8 cellular contexts compared by ENCODE assay signal in the genomic region with DNA sequence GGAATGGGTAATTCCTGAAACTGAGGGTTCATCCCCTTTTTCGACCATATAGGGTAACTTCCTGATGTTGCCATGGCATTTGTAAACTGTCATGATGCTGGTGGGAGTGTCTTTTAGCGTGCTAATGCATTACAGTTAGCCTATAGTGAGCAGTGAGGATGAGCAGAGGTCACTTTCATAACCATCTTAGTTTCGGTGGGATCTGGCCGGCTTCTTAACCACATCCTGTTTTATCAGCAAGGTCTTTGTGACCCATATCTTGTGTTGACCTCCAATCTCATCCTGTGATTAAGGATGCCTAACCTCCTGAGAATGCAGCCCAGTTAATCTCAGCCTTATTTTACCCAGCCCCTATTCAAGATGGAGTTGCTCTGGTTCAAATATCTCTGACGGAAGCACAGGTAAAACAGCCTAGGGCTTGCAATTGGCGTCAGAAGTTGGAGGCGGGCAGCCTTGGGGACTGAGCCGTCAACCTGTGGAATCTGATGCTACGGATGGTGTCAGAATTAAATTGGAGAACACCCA. TPM values are rescaled to one million over a fixed set of nuclear protein-coding genes. Genes with fewer than 3 reads are reported as not detected.
A peak's percentile ranks its signal among the peaks of the same experiment; 100 is the strongest.
DNase-seq lines count a peak whose midpoint lies in the region; ATAC-seq and TF ChIP-seq lines count a peak whose summit lies in the region.

No MANE protein-coding gene starts in this region.

- intact Hi-C loops in IMR-90 (cut with micrococcal nuclease) (no loop called here), breast epithelium (cut with DNase I; ENCODE audit: low total_unique reads) (no loop called here)

- POLR2A ChIA-PET in IMR-90 (lab: Charles Lee; ENCODE audit: unreplicated experiment), result no interaction called here

- H3K36me3 ChIP-seq in IMR-90 (ENCODE audit: control insufficient read depth, insufficient read depth, low read length), result 0 out of 2 replicates have a peak, but pooled peaks cover 2% of the 10 kb centered on the region
- H3K36me3 ChIP-seq in breast epithelium, result no peaks in the 10 kb centered on the region

- H2BK15ac ChIP-seq in IMR-90 (ENCODE audit: low read depth, low read length), result no peak overlapping the region

- no peak overlapping the region for H3K56ac ChIP-seq in IMR-90 (ENCODE audit: extremely low read depth, insufficient read depth, low read length)

- dilution Hi-C loops in IMR-90 (cut with HindIII; ENCODE audit: low sequenced_read_pairs, unreplicated experiment), result no loop called here

- peaks cover 17% of the 10 kb centered on the region; the same call in 1 of the 2 replicates for H4K20me1 ChIP-seq in IMR-90 (ENCODE audit: insufficient read depth, low read length)

- no peak overlapping the region for H2BK120ac ChIP-seq in IMR-90 (ENCODE audit: low read depth, low read length)

- no TSS peak for BruUV-seq in IMR-90 (replicated peaks; lab: Mats Ljungman, UMichigan)

- H2BK5ac ChIP-seq in IMR-90 (ENCODE audit: low read depth, low read length, poor library complexity, severe bottlenecking), result no peak overlapping the region

- H3K9ac ChIP-seq in IMR-90 (ENCODE audit: low read depth, low read length), result no peak overlapping the region

- H4K8ac ChIP-seq in IMR-90 (ENCODE audit: low read depth in 2 of 2, low read length in 2 of 2), result peak overlapping the region in 1 of 2 experiments; percentile 33; a peak in 1 of 4 replicates

- H2AFZ ChIP-seq in IMR-90 (replicated peaks; ENCODE audit: low read length, poor library complexity), result no peak overlapping the region

- TF ChIP-seq POLR2A in IMR-90 (IDR thresholded peaks at IDR 0.05; ENCODE audit: low read depth, low read length), result no peak
- no peak for TF ChIP-seq POLR2A in breast epithelium (IDR thresholded peaks at IDR 0.05)

- H3K27ac ChIP-seq in IMR-90 (ENCODE audit: insufficient read depth, low read length) (no peak overlapping the region), breast epithelium (no peak overlapping the region)

- peaks cover 3% of the 10 kb centered on the region; the same call in 1 of the 2 replicates for H3K4me1 ChIP-seq in IMR-90 (ENCODE audit: control insufficient read depth, insufficient read depth, low read length)
- no peaks in the 10 kb centered on the region for H3K4me1 ChIP-seq in breast epithelium

- TF ChIP-seq RAD21 in IMR-90 (IDR thresholded peaks at IDR 0.05; ENCODE audit: low read length), result no peak

- CTCF ChIA-PET in IMR-90 (lab: Yijun Ruan, JAX), result interaction anchor here (0.6 kb wide), 1 partner anchor 727 kb away, joined by 5 read pairs; no protein-coding TSS in a partner anchor

- peaks cover 39 to 80% of the 10 kb centered on the region in 2 experiments for H3K79me1 ChIP-seq in IMR-90 (ENCODE audit: low read depth in 1 of 2, low read length in 2 of 2)

- H3K4ac ChIP-seq in IMR-90 (ENCODE audit: low read depth, low read length), result no peak overlapping the region

- H3K4me2 ChIP-seq in IMR-90 (ENCODE audit: low read depth, low read length), result no peak overlapping the region

- H3K27me3 ChIP-seq in IMR-90 (ENCODE audit: control insufficient read depth, insufficient read depth, low read length) (no peaks in the 10 kb centered on the region), breast epithelium (no peaks in the 10 kb centered on the region)

- H2AK5ac ChIP-seq in IMR-90 (ENCODE audit: low read depth, low read length), result no peak overlapping the region

- H3K9me1 ChIP-seq in IMR-90 (ENCODE audit: insufficient read depth, low read length), result peaks cover 10% of the 10 kb centered on the region

- H3K18ac ChIP-seq in IMR-90 (ENCODE audit: low read depth, low read length), result no peak overlapping the region

- in situ Hi-C loops in IMR-90 (cut with MboI; ENCODE audit: low sequenced_read_pairs), result no loop called here

- TF ChIP-seq CTCF in IMR-90 (conservative IDR thresholded peaks at IDR 0.05; ENCODE audit: low read depth, low read length) (no peak), fibroblast of pulmonary artery (IDR thresholded peaks at IDR 0.05; ENCODE audit: low read length, missing control alignments) (no peak), breast epithelium (IDR thresholded peaks at IDR 0.05) (no peak)

- no CpG with 5 or more reads among the region's 9 CpGs for WGBS in IMR-90 (ENCODE audit: extremely low coverage in 2 of 2, insufficient read length in 1 of 2), 2 experiments

- peak overlapping the region; percentile 65 for H3K23ac ChIP-seq in IMR-90 (ENCODE audit: low read depth, low read length)

- H3K9me3 ChIP-seq in IMR-90 (ENCODE audit: control insufficient read depth, insufficient read depth, low read length), result no peaks in the 10 kb centered on the region
- no peaks in the 10 kb centered on the region for H3K9me3 ChIP-seq in breast epithelium

- H4K5ac ChIP-seq in IMR-90 (ENCODE audit: low read depth, low read length), result no peak overlapping the region

- peak overlapping the region; percentile 45; the same call in 1 of the 2 replicates for H3K14ac ChIP-seq in IMR-90 (replicated peaks; ENCODE audit: low read depth, low read length)

- ATAC-seq in GM21528 (IDR thresholded peaks at IDR 0.05; ENCODE audit: low FRiP score, unreplicated experiment) (peak; percentile 73), IMR-90 (ENCODE audit: low read depth) (peak; percentile 17; the same call in 1 of the 2 replicates)

- H3K4me3 ChIP-seq in IMR-90 (ENCODE audit: insufficient read depth, low read depth, low read length) (no peak overlapping the region), fibroblast of pulmonary artery (replicated peaks; ENCODE audit: low read depth, low read length) (no peak overlapping the region), breast epithelium (no peak overlapping the region)

- H2AK9ac ChIP-seq in IMR-90 (replicated peaks; ENCODE audit: low read depth, low read length, poor library complexity), result no peak overlapping the region

- H2BK20ac ChIP-seq in IMR-90 (ENCODE audit: low read depth, low read length), result no peak overlapping the region

- no peak overlapping the region for H4K91ac ChIP-seq in IMR-90 (ENCODE audit: insufficient read depth, low read depth, low read length)

- DNase-seq in ELR (ENCODE audit: low read depth) (peak; percentile 71), IMR-90 (peak; percentile 57), fibroblast of pulmonary artery (ENCODE audit: low read depth) (peak; percentile 29), NCI-H774 (lab: John Stamatoyannopoulos, UW) (no peak), ecto neural progenitor cell (ENCODE audit: low spot score) (no peak), HuH-7.5 (ENCODE audit: low spot score) (no peak), breast epithelium (ENCODE audit: low spot score in 2 of 2) (no peak)

TF ChIP-seq in IMR-90, 13 proteins besides CTCF, POLR2A, EP300 and RAD21:
- no peak for TF ChIP-seq MXI1 (IDR thresholded peaks at IDR 0.05; ENCODE audit: borderline replicate concordance, low read depth, low read length)
- TF ChIP-seq, protein P1, sequence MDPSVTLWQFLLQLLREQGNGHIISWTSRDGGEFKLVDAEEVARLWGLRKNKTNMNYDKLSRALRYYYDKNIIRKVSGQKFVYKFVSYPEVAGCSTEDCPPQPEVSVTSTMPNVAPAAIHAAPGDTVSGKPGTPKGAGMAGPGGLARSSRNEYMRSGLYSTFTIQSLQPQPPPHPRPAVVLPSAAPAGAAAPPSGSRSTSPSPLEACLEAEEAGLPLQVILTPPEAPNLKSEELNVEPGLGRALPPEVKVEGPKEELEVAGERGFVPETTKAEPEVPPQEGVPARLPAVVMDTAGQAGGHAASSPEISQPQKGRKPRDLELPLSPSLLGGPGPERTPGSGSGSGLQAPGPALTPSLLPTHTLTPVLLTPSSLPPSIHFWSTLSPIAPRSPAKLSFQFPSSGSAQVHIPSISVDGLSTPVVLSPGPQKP (IDR thresholded peaks at IDR 0.05; ENCODE audit: borderline replicate concordance, low read depth, low read length), result 0 out of 2 replicates have a peak, but pooled peaks have one; percentile 38

RNA-seq across cellular contexts. Expression of a gene that starts 19.5 kb away (rescaled TPM):
- total RNA-seq in IMR-90 (2012; rRNA removed) (38.2 and 58.9 TPM in 2 replicates), breast epithelium (10 to 100 TPM; 67.2 to 91.2 (median 82.2) TPM)
- polyA plus RNA-seq in IMR-90 (2012; rRNA removed), result 30.6 and 31.6 TPM in 2 replicates
- 19.5 and 39.0 TPM in 2 replicates for polyA plus RNA-seq in IMR-90 (2012; cell fraction: cytosol; rRNA removed)
- polyA plus RNA-seq in IMR-90 (2012; cell fraction: nucleus; rRNA removed; ENCODE audit: low replicate concordance), result 18.1 and 18.9 TPM in 2 replicates

Comparison
In these comparisons a context has a peak if more than half of its experiments do, and no peak if none do; other contexts are left out.
1. DNase-seq: peak in ELR (single experiment), IMR-90 (single experiment) and fibroblast of pulmonary artery (single experiment); none in NCI-H774 (single experiment), ecto neural progenitor cell (single experiment), HuH-7.5 (single experiment) and breast epithelium (0 of 2).